18 cellular contexts compared by ENCODE assay signal in the genomic region with DNA sequence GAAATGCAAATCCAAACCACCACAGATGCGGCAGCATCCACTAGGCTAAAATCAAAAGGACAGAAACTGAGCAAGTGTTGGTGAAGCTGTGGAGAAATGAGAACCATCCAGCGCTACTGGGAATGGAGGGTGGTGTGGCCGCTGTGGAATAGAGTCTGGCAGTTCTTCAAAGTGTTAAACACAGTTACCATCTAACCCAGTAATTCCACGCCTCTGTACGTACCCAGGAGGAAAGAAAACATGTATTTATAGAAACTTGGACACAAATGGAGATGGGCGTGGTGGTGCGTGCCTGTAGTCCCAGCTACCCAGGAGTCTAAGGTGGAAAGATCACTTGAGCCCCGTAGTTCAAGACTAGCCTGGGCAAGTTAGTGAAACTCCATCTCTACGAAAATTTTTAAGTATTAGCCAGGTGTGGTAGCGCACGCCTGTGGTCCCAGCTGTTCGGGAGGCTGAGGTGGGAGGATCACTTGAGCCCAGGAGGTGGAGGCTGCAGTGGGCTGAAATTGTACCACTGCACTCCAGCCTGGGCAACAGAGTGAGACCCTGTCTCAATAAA. TPM values are rescaled to one million over a fixed set of nuclear protein-coding genes. Genes with fewer than 3 reads are reported as not detected.
DNase-seq lines count a peak whose midpoint lies in the region; ATAC-seq, FAIRE-seq and TF ChIP-seq lines count a peak whose summit lies in the region.
"Had no signal": no experiment of that assay in that cellular context is flagged by ENCODE, and none has a peak within 500 bp of the region (broad histone marks: within the 10 kb centered on the region; RNA-seq: fewer than 3 reads in every experiment).

No MANE protein-coding gene starts in this region.

- dilution Hi-C loops in endothelial cell of umbilical vein (cut with MboI; ENCODE audit: extremely low pct_ligation_motif_present, low sequenced_read_pairs) = no loop called here

- FAIRE-seq in endothelial cell of umbilical vein (lab: Jason Lieb, UNC) = peak; percentile 44
- FAIRE-seq: H54 had no signal

- H3K9ac ChIP-seq in endothelial cell of umbilical vein (replicated peaks; ENCODE audit: extremely low read depth, insufficient read depth, low read length) = no peak overlapping the region

- peak; percentile 28 for ATAC-seq in Panc1
- ATAC-seq: stimulated activated naive CD8-positive, alpha-beta T cell treated with anti-CD3 and anti-CD28 coated beads, Interleukin-15, amount 100 ng/mL, for 72 hours had no signal

- no peak for TF ChIP-seq EP300 in tibial nerve (IDR thresholded peaks at IDR 0.05)

- in situ Hi-C loops in Panc1 (cut with HindIII; ENCODE audit: low pct_unique_long_range_greater_than_20kb, low sequenced_read_pairs) = no loop called here

- intact Hi-C loops in Panc1 (cut with micrococcal nuclease; ENCODE audit: unreplicated experiment) = no loop called here
- intact Hi-C loops in endothelial cell of umbilical vein (cut with micrococcal nuclease) = no loop called here

- BruUV-seq in Panc1 (replicated peaks; lab: Mats Ljungman, UMichigan) = TSS peak; percentile 68
- BruUV-seq in endothelial cell of umbilical vein (replicated peaks; lab: Mats Ljungman, UMichigan) = no TSS peak

- CTCF ChIA-PET in HEK293 (lab: Yijun Ruan, JAX) = no interaction called here
- CTCF ChIA-PET in Panc1 (lab: Charles Lee) = no interaction called here
- CTCF ChIA-PET in endothelial cell of umbilical vein (lab: Charles Lee) = interaction anchor here (1.0 kb wide), 1 partner anchor 236 kb away, joined by 3 read pairs; no protein-coding TSS in a partner anchor

- H3K4me2 ChIP-seq in endothelial cell of umbilical vein (ENCODE audit: insufficient read depth, low read length) = no peak overlapping the region

- H2AFZ ChIP-seq in endothelial cell of umbilical vein (ENCODE audit: low read depth, low read length) = no peak overlapping the region

- TF ChIP-seq CTCF in HEK293 (tag by site-specific recombination; IDR thresholded peaks at IDR 0.05) = no peak
- TF ChIP-seq CTCF in Panc1 (IDR thresholded peaks at IDR 0.05) = no peak
- TF ChIP-seq CTCF in endothelial cell of umbilical vein (IDR thresholded peaks at IDR 0.05; ENCODE audit: extremely low read depth in 1 of 2, insufficient read depth in 1 of 2, low read depth in 1 of 2, low read length in 2 of 2) = no peak
- TF ChIP-seq CTCF in tibial nerve (IDR thresholded peaks at IDR 0.05) = no peak

- DNase-seq in Panc1 (ENCODE audit: low read depth, low spot score) = no peak
- no peak for DNase-seq in endothelial cell of umbilical vein (ENCODE audit: low read depth, low spot score)
- no peak for DNase-seq in SKM-1 (lab: John Stamatoyannopoulos, UW; ENCODE audit: unreplicated experiment)
- no peak for DNase-seq in stimulated activated naive CD4-positive, alpha-beta T cell treated with Interleukin-2 at 50 U/mL for 16 hours (lab: John Stamatoyannopoulos, UW)
- DNase-seq in tibial nerve (ENCODE audit: low spot score in 2 of 2) = no peak
- DNase-seq: activated CD4-positive, alpha-beta T cell treated with anti-CD3 and anti-CD28 coated beads, Interleukin-2, amount 10 ng/mL, durations not matched to agents 24 days and 14 days; activated naive CD8-positive, alpha-beta T cell treated with anti-CD3 and anti-CD28 coated beads for 36 hours; activated T-cell treated with anti-CD3 and anti-CD28 coated beads, Interleukin-2, amount 50 U/mL, for 24 hours; effector CD8-positive, alpha-beta T cell; foreskin melanocyte; mesenchymal stem cell; NCI-H1105 treated with DMSO at 0.1 percent for 48 hours; Peyer's patch; stimulated activated naive CD8-positive, alpha-beta T cell treated with anti-CD3 and anti-CD28 coated beads, Interleukin-15, amount 100 ng/mL, for 72 hours had no signal

- POLR2A ChIA-PET in HEK293 (lab: Yijun Ruan, JAX) (interaction anchor here (1.1 to 6.5 kb wide), 4 partner anchors 11 to 372 kb away, joined by 5 to 55 read pairs (median 11); a partner anchor contains a TSS), Panc1 (lab: Charles Lee) (no interaction called here), endothelial cell of umbilical vein (lab: Charles Lee) (no interaction called here)

- H3K9me1 ChIP-seq in endothelial cell of umbilical vein (replicated peaks; ENCODE audit: control insufficient read depth, extremely low read depth, insufficient read depth, low read length) = no peaks in the 10 kb centered on the region

- H3K36me3 ChIP-seq in HEK293 (ENCODE audit: control insufficient read depth in 2 of 2, insufficient read depth in 1 of 2, low read length in 2 of 2) = peaks cover 0 to 18% of the 10 kb centered on the region in 2 experiments; a peak in 2 of 3 replicates
- H3K36me3 ChIP-seq in Panc1 (ENCODE audit: control insufficient read depth, insufficient read depth, low read length) = no peaks in the 10 kb centered on the region
- no peaks in the 10 kb centered on the region for H3K36me3 ChIP-seq in endothelial cell of umbilical vein (ENCODE audit: control insufficient read depth in 2 of 2, extremely low read depth in 1 of 2, insufficient read depth in 2 of 2, low read length in 2 of 2)
- H3K36me3 ChIP-seq in tibial nerve = peaks cover 0 to 20% (median 0%) of the 10 kb centered on the region in 3 donors
- H3K36me3 ChIP-seq: neutrophil, Peyer's patch had no signal

- H3K79me2 ChIP-seq in endothelial cell of umbilical vein (ENCODE audit: control insufficient read depth, insufficient read depth, low read length) = no peaks in the 10 kb centered on the region

- H3K4me1 ChIP-seq in HEK293 (ENCODE audit: control insufficient read depth, insufficient read depth, low read length) (peaks cover 5% of the 10 kb centered on the region), Panc1 (ENCODE audit: control insufficient read depth, insufficient read depth, low read length) (peaks cover 18% of the 10 kb centered on the region), endothelial cell of umbilical vein (ENCODE audit: control insufficient read depth, extremely low read depth, insufficient read depth, low read length) (peaks cover 4% of the 10 kb centered on the region), tibial nerve (peaks cover 0 to 25% (median 7%) of the 10 kb centered on the region in 4 donors)

- no peaks in the 10 kb centered on the region for H4K20me1 ChIP-seq in endothelial cell of umbilical vein (replicated peaks; ENCODE audit: control insufficient read depth, extremely low read depth, insufficient read depth, low read length)

- TF ChIP-seq POLR2A in endothelial cell of umbilical vein (IDR thresholded peaks at IDR 0.05; ENCODE audit: low read depth, low read length) = no peak
- no peak for TF ChIP-seq POLR2A in tibial nerve (IDR thresholded peaks at IDR 0.05)

- no peak overlapping the region for H3K4me3 ChIP-seq in HEK293 (ENCODE audit: low read depth, low read length)
- no peak overlapping the region for H3K4me3 ChIP-seq in Panc1 (ENCODE audit: low read depth in 2 of 2, low read length in 2 of 2)
- no peak overlapping the region for H3K4me3 ChIP-seq in endothelial cell of umbilical vein (replicated peaks in 1 of 3; ENCODE audit: insufficient read depth in 1 of 3, low read depth in 1 of 3, low read length in 3 of 3)
- no peak overlapping the region for H3K4me3 ChIP-seq in skin epidermis
- H3K4me3 ChIP-seq in tibial nerve = no peak overlapping the region
- H3K4me3 ChIP-seq: Peyer's patch had no signal

- 45 to 46% methylated on average over 12 of the region's 12 CpGs for WGBS in tibial nerve, 2 donors

- H3K27me3 ChIP-seq in Panc1 (ENCODE audit: control insufficient read depth, insufficient read depth, low read length) (no peaks in the 10 kb centered on the region), endothelial cell of umbilical vein (ENCODE audit: control insufficient read depth in 2 of 2, insufficient read depth in 2 of 2, low read length in 2 of 2) (peaks cover 0 to 3% of the 10 kb centered on the region in 2 experiments), tibial nerve (peaks cover 0 to 2% of the 10 kb centered on the region in 2 donors)
- H3K27me3 ChIP-seq: Peyer's patch had no signal

- no peak overlapping the region for H3K27ac ChIP-seq in HEK293 (ENCODE audit: extremely low read depth, low read depth, low read length)
- no peak overlapping the region for H3K27ac ChIP-seq in Panc1 (ENCODE audit: low read length)
- no peak overlapping the region for H3K27ac ChIP-seq in endothelial cell of umbilical vein (ENCODE audit: insufficient read depth, low read depth, low read length)
- peak overlapping the region in 13 of 21 experiments; percentile 13 to 65 (median 50) for H3K27ac ChIP-seq in skin epidermis
- no peak overlapping the region for H3K27ac ChIP-seq in tibial nerve
- H3K27ac ChIP-seq: neutrophil, Peyer's patch had no signal

- H3K9me3 ChIP-seq in HEK293 (ENCODE audit: control insufficient read depth, insufficient read depth, low read depth, low read length) = no peaks in the 10 kb centered on the region
- H3K9me3 ChIP-seq in Panc1 (ENCODE audit: control insufficient read depth, insufficient read depth, low read depth, low read length) = no peaks in the 10 kb centered on the region
- no peaks in the 10 kb centered on the region for H3K9me3 ChIP-seq in endothelial cell of umbilical vein (replicated peaks; ENCODE audit: control insufficient read depth, insufficient read depth, low read length)
- no peaks in the 10 kb centered on the region for H3K9me3 ChIP-seq in tibial nerve
- H3K9me3 ChIP-seq: neutrophil, Peyer's patch had no signal

RNA-seq across cellular contexts. Expression of a gene that starts 11.6 kb away (rescaled TPM):
- 81.2 TPM for total RNA-seq in Panc1 (2021; ENCODE audit: unreplicated experiment)
- 87.0 TPM for polyA plus RNA-seq in Panc1 (2012; ENCODE audit: insufficient read length)
- 16.7 and 17.2 TPM in 2 replicates for total RNA-seq in endothelial cell of umbilical vein
- 16.7 and 22.4 TPM in 2 replicates for polyA plus RNA-seq in endothelial cell of umbilical vein
- polyA plus RNA-seq in endothelial cell of umbilical vein (2011; cell fraction: cytosol; rRNA removed) = 12.2 and 16.1 TPM in 2 replicates
- polyA plus RNA-seq in endothelial cell of umbilical vein (2011; cell fraction: nucleus; rRNA removed) = 14.9 and 20.6 TPM in 2 replicates
- 12.2 and 13.1 TPM in 2 replicates for polyA plus RNA-seq in endothelial cell of umbilical vein (2012)
- polyA minus RNA-seq in endothelial cell of umbilical vein = 3.9 and 7.1 TPM in 2 replicates
- polyA minus RNA-seq in endothelial cell of umbilical vein (2011; cell fraction: cytosol; rRNA and poly(A)+ RNA removed) = 28.5 TPM
- polyA minus RNA-seq in endothelial cell of umbilical vein (2011; cell fraction: nucleus; rRNA and poly(A)+ RNA removed) = 2.5 and 9.9 TPM in 2 replicates
- total RNA-seq in tibial nerve = 10 to 100 TPM; 10.8 to 32.1 (median 22.6) TPM

RNA-seq across cellular contexts. Expression of a gene that starts 20.6 kb away (rescaled TPM):
- total RNA-seq in Panc1 (2021; ENCODE audit: unreplicated experiment) (157 TPM), endothelial cell of umbilical vein (89.2 and 91.9 TPM in 2 replicates), tibial nerve (10 to 100 TPM; 26.1 to 63.3 (median 35.8) TPM)
- polyA plus RNA-seq in Panc1 (2012; ENCODE audit: insufficient read length) = 199 TPM
- 99.9 and 126 TPM in 2 replicates for polyA plus RNA-seq in endothelial cell of umbilical vein
- polyA plus RNA-seq in endothelial cell of umbilical vein (2011; cell fraction: cytosol; rRNA removed) = 120 and 135 TPM in 2 replicates
- polyA plus RNA-seq in endothelial cell of umbilical vein (2011; cell fraction: nucleus; rRNA removed) = 45.8 and 46.0 TPM in 2 replicates
- polyA plus RNA-seq in endothelial cell of umbilical vein (2012) = 81.3 and 84.8 TPM in 2 replicates
- polyA minus RNA-seq in endothelial cell of umbilical vein = 24.4 and 26.4 TPM in 2 replicates
- 75.7 TPM for polyA minus RNA-seq in endothelial cell of umbilical vein (2011; cell fraction: cytosol; rRNA and poly(A)+ RNA removed)
- 6.5 and 11.1 TPM in 2 replicates for polyA minus RNA-seq in endothelial cell of umbilical vein (2011; cell fraction: nucleus; rRNA and poly(A)+ RNA removed)

RNA-seq across cellular contexts. Expression of a gene that starts 39.9 kb away (rescaled TPM):
- 240 TPM for total RNA-seq in Panc1 (2021; ENCODE audit: unreplicated experiment)
- 264 TPM for polyA plus RNA-seq in Panc1 (2012; ENCODE audit: insufficient read length)
- total RNA-seq in endothelial cell of umbilical vein = 150 and 166 TPM in 2 replicates
- polyA plus RNA-seq in endothelial cell of umbilical vein = 191 and 229 TPM in 2 replicates
- polyA plus RNA-seq in endothelial cell of umbilical vein (2011; cell fraction: cytosol; rRNA removed) = 70.8 and 89.7 TPM in 2 replicates
- 602 and 650 TPM in 2 replicates for polyA plus RNA-seq in endothelial cell of umbilical vein (2011; cell fraction: nucleus; rRNA removed)
- polyA plus RNA-seq in endothelial cell of umbilical vein (2012) = 100 and 114 TPM in 2 replicates
- 104 and 152 TPM in 2 replicates for polyA minus RNA-seq in endothelial cell of umbilical vein
- 38.8 TPM for polyA minus RNA-seq in endothelial cell of umbilical vein (2011; cell fraction: cytosol; rRNA and poly(A)+ RNA removed)
- 120 and 170 TPM in 2 replicates for polyA minus RNA-seq in endothelial cell of umbilical vein (2011; cell fraction: nucleus; rRNA and poly(A)+ RNA removed)
- total RNA-seq in tibial nerve = 100 to 1,000 TPM in 2 of 4 donors, 10 to 100 TPM in 2; 75.2 to 166 (median 104) TPM

RNA-seq across cellular contexts. Expression of a gene that starts 40.1 kb away (rescaled TPM):
- 52.7 TPM for total RNA-seq in Panc1 (2021; ENCODE audit: unreplicated experiment)
- polyA plus RNA-seq in Panc1 (2012; ENCODE audit: insufficient read length) = 48.7 TPM
- total RNA-seq in endothelial cell of umbilical vein = 40.5 and 41.4 TPM in 2 replicates
- 55.5 and 71.7 TPM in 2 replicates for polyA plus RNA-seq in endothelial cell of umbilical vein
- polyA plus RNA-seq in endothelial cell of umbilical vein (2011; cell fraction: cytosol; rRNA removed) = 67.4 and 79.5 TPM in 2 replicates
- 66.7 and 79.3 TPM in 2 replicates for polyA plus RNA-seq in endothelial cell of umbilical vein (2011; cell fraction: nucleus; rRNA removed)
- 42.1 and 44.0 TPM in 2 replicates for polyA plus RNA-seq in endothelial cell of umbilical vein (2012)
- polyA minus RNA-seq in endothelial cell of umbilical vein = 29.3 and 29.5 TPM in 2 replicates
- 10.9 TPM for polyA minus RNA-seq in endothelial cell of umbilical vein (2011; cell fraction: cytosol; rRNA and poly(A)+ RNA removed)
- polyA minus RNA-seq in endothelial cell of umbilical vein (2011; cell fraction: nucleus; rRNA and poly(A)+ RNA removed) = 12.7 and 14.1 TPM in 2 replicates
- 10 to 100 TPM; 22.1 to 37.9 (median 34.3) TPM for total RNA-seq in tibial nerve

RNA-seq across cellular contexts. Expression of a gene that starts 57.2 kb away (rescaled TPM):
- total RNA-seq in Panc1 (2021; ENCODE audit: unreplicated experiment) = 74.6 TPM
- polyA plus RNA-seq in Panc1 (2012; ENCODE audit: insufficient read length) = 88.5 TPM
- 32.2 and 32.7 TPM in 2 replicates for total RNA-seq in endothelial cell of umbilical vein
- 12.9 and 18.1 TPM in 2 replicates for polyA plus RNA-seq in endothelial cell of umbilical vein
- polyA plus RNA-seq in endothelial cell of umbilical vein (2011; cell fraction: cytosol; rRNA removed) = 15.1 and 17.5 TPM in 2 replicates
- 14.5 and 18.0 TPM in 2 replicates for polyA plus RNA-seq in endothelial cell of umbilical vein (2011; cell fraction: nucleus; rRNA removed)
- polyA plus RNA-seq in endothelial cell of umbilical vein (2012) = 19.9 and 25.1 TPM in 2 replicates
- polyA minus RNA-seq in endothelial cell of umbilical vein = 2.8 and 5.3 TPM in 2 replicates
- 6.9 TPM for polyA minus RNA-seq in endothelial cell of umbilical vein (2011; cell fraction: cytosol; rRNA and poly(A)+ RNA removed)
- polyA minus RNA-seq in endothelial cell of umbilical vein (2011; cell fraction: nucleus; rRNA and poly(A)+ RNA removed) = 2.1 and 6.8 TPM in 2 replicates
- total RNA-seq in tibial nerve = 10 to 100 TPM; 10.9 to 35.7 (median 14.4) TPM

Comparison
In these comparisons a context has a peak if more than half of its experiments do, and no peak if none do; other contexts are left out.
1. H3K27ac ChIP-seq: peak in skin epidermis (13 of 21); none in HEK293 (single experiment), Panc1 (single experiment), endothelial cell of umbilical vein (single experiment) and tibial nerve (0 of 4).